ENCODE assay signal across 1 cellular context in the genomic region with DNA sequence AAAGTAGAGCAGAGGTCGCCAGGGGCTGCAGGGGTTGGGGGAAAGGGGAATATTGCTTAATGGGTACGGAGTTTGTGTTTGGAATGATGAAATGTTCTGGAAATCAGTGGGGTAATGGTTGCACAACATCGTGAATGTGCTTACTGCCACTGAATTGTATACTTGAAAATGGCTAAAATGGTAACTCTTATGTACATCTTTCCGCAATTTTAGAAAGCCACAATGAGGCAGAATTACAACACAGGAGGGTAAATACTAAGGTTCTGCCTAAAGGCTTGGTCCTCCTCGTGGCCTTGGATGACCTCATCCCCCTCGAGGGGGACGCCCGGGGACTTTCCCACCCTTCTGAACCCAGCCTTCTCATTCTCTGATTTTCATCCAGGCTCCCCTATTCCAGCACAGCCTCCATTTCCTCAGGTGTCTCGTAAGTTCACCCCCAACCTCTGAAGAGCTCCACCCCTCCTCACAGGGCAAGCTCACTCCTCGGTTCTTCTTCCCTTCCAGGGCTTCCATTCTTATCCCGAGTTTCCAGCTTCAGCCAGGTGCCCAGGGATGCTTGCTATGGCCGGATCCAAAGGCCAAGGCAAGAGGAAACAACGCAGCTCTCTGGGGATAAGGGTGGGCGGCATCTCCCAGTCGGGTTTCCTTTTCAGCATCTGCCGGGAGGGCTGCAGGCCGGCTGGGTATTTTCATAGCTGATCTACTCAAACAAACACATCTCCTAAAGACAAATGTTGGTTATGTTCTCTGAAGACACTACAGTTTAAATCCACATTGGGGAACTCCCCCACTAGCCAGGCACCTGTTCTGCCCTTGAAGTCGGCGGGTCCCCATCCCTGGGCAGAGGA.
TF ChIP-seq lines count a peak whose summit lies in the region.

No MANE protein-coding gene starts in this region.

TF ChIP-seq in HepG2, 621 proteins besides CTCF, POLR2A, EP300 and RAD21 (continued from another document and continues in another):
- TF ChIP-seq, protein P1, sequence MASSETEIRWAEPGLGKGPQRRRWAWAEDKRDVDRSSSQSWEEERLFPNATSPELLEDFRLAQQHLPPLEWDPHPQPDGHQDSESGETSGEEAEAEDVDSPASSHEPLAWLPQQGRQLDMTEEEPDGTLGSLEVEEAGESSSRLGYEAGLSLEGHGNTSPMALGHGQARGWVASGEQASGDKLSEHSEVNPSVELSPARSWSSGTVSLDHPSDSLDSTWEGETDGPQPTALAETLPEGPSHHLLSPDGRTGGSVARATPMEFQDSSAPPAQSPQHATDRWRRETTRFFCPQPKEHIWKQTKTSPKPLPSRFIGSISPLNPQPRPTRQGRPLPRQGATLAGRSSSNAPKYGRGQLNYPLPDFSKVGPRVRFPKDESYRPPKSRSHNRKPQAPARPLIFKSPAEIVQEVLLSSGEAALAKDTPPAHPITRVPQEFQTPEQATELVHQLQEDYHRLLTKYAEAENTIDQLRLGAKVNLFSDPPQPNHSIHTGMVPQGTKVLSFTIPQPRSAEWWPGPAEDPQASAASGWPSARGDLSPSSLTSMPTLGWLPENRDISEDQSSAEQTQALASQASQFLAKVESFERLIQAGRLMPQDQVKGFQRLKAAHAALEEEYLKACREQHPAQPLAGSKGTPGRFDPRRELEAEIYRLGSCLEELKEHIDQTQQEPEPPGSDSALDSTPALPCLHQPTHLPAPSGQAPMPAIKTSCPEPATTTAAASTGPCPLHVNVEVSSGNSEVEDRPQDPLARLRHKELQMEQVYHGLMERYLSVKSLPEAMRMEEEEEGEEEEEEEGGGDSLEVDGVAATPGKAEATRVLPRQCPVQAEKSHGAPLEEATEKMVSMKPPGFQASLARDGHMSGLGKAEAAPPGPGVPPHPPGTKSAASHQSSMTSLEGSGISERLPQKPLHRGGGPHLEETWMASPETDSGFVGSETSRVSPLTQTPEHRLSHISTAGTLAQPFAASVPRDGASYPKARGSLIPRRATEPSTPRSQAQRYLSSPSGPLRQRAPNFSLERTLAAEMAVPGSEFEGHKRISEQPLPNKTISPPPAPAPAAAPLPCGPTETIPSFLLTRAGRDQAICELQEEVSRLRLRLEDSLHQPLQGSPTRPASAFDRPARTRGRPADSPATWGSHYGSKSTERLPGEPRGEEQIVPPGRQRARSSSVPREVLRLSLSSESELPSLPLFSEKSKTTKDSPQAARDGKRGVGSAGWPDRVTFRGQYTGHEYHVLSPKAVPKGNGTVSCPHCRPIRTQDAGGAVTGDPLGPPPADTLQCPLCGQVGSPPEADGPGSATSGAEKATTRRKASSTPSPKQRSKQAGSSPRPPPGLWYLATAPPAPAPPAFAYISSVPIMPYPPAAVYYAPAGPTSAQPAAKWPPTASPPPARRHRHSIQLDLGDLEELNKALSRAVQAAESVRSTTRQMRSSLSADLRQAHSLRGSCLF (CRISPR knock-in tag; IDR thresholded peaks at IDR 0.05; ENCODE audit: borderline replicate concordance), result no peak
- TF ChIP-seq, protein P2, sequence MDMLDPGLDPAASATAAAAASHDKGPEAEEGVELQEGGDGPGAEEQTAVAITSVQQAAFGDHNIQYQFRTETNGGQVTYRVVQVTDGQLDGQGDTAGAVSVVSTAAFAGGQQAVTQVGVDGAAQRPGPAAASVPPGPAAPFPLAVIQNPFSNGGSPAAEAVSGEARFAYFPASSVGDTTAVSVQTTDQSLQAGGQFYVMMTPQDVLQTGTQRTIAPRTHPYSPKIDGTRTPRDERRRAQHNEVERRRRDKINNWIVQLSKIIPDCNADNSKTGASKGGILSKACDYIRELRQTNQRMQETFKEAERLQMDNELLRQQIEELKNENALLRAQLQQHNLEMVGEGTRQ (IDR thresholded peaks at IDR 0.05; ENCODE audit: low read depth, low read length), result no peak
- TF ChIP-seq, protein P2 (CRISPR knock-in tag; IDR thresholded peaks at IDR 0.05; ENCODE audit: borderline replicate concordance), result no peak
- TF ChIP-seq ZSCAN31 (CRISPR knock-in tag; IDR thresholded peaks at IDR 0.05; ENCODE audit: low read depth), result no peak
- no peak for TF ChIP-seq NR3C1 (CRISPR knock-in tag; IDR thresholded peaks at IDR 0.05)
- TF ChIP-seq NFIC (IDR thresholded peaks at IDR 0.05; ENCODE audit: low read length), result no peak
- TF ChIP-seq, protein P3, sequence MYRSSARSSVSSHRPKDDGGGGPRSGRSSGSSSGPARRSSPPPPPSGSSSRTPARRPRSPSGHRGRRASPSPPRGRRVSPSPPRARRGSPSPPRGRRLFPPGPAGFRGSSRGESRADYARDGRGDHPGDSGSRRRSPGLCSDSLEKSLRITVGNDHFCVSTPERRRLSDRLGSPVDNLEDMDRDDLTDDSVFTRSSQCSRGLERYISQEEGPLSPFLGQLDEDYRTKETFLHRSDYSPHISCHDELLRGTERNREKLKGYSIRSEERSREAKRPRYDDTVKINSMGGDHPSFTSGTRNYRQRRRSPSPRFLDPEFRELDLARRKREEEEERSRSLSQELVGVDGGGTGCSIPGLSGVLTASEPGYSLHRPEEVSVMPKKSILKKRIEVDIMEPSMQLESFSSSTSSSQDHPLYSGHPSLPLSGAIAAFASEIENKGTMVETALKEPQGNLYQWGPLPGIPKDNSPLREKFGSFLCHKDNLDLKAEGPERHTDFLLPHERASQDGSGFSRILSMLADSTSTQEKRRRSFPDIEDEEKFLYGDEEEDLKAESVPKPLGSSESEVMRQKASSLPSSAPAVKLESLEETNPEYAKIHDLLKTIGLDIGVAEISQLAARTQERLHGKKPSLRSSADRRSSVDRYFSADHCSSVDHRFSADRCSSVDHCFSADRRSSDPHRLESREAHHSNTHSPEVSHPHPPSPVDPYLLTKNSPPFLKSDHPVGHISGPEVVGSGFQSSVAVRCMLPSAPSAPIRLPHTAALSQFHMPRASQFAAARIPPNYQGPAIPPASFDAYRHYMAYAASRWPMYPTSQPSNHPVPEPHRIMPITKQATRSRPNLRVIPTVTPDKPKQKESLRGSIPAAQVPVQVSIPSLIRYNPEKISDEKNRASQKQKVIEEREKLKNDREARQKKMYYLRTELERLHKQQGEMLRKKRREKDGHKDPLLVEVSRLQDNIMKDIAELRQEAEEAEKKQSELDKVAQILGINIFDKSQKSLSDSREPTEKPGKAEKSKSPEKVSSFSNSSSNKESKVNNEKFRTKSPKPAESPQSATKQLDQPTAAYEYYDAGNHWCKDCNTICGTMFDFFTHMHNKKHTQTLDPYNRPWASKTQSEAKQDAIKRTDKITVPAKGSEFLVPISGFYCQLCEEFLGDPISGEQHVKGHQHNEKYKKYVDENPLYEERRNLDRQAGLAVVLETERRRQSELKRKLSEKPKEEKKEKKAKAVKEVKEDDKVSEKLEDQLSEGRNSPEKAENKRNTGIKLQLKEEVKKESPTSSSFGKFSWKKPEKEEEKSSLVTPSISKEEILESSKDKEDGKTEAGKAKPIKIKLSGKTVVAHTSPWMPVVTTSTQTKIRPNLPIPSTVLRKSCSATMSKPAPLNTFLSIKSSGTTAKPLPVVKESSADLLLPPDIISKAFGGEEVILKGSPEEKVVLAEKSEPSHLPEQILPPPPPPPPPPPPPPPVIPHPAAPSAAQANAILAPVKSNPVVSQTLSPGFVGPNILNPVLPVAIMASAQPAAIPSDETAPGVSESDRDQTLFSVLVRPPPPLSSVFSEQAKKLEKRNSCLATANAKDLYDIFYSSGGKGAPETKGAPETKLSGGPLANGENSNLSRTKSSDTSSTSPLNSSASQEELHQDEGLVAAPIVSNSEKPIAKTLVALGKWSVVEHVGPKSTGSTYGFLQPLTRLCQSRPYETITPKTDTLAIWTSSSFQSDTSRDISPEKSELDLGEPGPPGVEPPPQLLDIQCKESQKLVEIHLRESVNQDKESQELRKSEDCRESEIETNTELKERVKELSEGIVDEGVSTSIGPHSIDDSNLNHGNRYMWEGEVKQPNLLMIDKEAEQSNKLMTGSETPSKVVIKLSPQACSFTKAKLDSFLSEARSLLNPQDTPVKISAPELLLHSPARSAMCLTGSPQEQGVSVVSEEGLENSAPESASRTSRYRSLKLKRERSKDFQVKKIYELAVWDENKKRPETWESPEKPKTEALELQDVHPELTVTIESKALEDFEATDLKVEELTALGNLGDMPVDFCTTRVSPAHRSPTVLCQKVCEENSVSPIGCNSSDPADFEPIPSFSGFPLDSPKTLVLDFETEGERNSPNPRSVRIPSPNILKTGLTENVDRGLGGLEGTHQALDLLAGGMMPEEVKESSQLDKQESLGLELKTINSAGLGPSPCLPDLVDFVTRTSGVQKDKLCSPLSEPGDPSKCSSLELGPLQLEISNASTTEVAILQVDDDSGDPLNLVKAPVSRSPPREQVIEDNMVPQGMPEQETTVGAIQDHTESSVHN (CRISPR knock-in tag; IDR thresholded peaks at IDR 0.05), result no peak
- peak; percentile 53 for TF ChIP-seq ATF7 (IDR thresholded peaks at IDR 0.05)
- no peak for TF ChIP-seq ATF7 (CRISPR knock-in tag; IDR thresholded peaks at IDR 0.05)
- peak; percentile 74 for TF ChIP-seq HNF4A (CRISPR knock-in tag; IDR thresholded peaks at IDR 0.05)
- TF ChIP-seq, protein P4, sequence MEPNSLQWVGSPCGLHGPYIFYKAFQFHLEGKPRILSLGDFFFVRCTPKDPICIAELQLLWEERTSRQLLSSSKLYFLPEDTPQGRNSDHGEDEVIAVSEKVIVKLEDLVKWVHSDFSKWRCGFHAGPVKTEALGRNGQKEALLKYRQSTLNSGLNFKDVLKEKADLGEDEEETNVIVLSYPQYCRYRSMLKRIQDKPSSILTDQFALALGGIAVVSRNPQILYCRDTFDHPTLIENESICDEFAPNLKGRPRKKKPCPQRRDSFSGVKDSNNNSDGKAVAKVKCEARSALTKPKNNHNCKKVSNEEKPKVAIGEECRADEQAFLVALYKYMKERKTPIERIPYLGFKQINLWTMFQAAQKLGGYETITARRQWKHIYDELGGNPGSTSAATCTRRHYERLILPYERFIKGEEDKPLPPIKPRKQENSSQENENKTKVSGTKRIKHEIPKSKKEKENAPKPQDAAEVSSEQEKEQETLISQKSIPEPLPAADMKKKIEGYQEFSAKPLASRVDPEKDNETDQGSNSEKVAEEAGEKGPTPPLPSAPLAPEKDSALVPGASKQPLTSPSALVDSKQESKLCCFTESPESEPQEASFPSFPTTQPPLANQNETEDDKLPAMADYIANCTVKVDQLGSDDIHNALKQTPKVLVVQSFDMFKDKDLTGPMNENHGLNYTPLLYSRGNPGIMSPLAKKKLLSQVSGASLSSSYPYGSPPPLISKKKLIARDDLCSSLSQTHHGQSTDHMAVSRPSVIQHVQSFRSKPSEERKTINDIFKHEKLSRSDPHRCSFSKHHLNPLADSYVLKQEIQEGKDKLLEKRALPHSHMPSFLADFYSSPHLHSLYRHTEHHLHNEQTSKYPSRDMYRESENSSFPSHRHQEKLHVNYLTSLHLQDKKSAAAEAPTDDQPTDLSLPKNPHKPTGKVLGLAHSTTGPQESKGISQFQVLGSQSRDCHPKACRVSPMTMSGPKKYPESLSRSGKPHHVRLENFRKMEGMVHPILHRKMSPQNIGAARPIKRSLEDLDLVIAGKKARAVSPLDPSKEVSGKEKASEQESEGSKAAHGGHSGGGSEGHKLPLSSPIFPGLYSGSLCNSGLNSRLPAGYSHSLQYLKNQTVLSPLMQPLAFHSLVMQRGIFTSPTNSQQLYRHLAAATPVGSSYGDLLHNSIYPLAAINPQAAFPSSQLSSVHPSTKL (CRISPR knock-in tag; IDR thresholded peaks at IDR 0.05), result peak; percentile 63
- no peak for TF ChIP-seq ZFP82 (CRISPR knock-in tag; IDR thresholded peaks at IDR 0.05; ENCODE audit: borderline replicate concordance)
- TF ChIP-seq GABPB1 (CRISPR knock-in tag; IDR thresholded peaks at IDR 0.05), result peak; percentile 29; the same call in 1 of the 2 replicates
- TF ChIP-seq RXRA (CRISPR knock-in tag; IDR thresholded peaks at IDR 0.05), result peak; percentile 36; the same call in 1 of the 2 replicates
- TF ChIP-seq, protein P5, sequence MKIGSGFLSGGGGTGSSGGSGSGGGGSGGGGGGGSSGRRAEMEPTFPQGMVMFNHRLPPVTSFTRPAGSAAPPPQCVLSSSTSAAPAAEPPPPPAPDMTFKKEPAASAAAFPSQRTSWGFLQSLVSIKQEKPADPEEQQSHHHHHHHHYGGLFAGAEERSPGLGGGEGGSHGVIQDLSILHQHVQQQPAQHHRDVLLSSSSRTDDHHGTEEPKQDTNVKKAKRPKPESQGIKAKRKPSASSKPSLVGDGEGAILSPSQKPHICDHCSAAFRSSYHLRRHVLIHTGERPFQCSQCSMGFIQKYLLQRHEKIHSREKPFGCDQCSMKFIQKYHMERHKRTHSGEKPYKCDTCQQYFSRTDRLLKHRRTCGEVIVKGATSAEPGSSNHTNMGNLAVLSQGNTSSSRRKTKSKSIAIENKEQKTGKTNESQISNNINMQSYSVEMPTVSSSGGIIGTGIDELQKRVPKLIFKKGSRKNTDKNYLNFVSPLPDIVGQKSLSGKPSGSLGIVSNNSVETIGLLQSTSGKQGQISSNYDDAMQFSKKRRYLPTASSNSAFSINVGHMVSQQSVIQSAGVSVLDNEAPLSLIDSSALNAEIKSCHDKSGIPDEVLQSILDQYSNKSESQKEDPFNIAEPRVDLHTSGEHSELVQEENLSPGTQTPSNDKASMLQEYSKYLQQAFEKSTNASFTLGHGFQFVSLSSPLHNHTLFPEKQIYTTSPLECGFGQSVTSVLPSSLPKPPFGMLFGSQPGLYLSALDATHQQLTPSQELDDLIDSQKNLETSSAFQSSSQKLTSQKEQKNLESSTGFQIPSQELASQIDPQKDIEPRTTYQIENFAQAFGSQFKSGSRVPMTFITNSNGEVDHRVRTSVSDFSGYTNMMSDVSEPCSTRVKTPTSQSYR (CRISPR knock-in tag; IDR thresholded peaks at IDR 0.05; ENCODE audit: borderline replicate concordance), result no peak
- TF ChIP-seq, protein P6, sequence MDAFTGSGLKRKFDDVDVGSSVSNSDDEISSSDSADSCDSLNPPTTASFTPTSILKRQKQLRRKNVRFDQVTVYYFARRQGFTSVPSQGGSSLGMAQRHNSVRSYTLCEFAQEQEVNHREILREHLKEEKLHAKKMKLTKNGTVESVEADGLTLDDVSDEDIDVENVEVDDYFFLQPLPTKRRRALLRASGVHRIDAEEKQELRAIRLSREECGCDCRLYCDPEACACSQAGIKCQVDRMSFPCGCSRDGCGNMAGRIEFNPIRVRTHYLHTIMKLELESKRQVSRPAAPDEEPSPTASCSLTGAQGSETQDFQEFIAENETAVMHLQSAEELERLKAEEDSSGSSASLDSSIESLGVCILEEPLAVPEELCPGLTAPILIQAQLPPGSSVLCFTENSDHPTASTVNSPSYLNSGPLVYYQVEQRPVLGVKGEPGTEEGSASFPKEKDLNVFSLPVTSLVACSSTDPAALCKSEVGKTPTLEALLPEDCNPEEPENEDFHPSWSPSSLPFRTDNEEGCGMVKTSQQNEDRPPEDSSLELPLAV (CRISPR knock-in tag; conservative IDR thresholded peaks at IDR 0.05; ENCODE audit: low read depth), result no peak
- TF ChIP-seq, protein P7, sequence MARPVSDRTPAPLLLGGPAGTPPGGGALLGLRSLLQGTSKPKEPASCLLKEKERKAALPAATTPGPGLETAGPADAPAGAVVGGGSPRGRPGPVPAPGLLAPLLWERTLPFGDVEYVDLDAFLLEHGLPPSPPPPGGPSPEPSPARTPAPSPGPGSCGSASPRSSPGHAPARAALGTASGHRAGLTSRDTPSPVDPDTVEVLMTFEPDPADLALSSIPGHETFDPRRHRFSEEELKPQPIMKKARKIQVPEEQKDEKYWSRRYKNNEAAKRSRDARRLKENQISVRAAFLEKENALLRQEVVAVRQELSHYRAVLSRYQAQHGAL (CRISPR knock-in tag; IDR thresholded peaks at IDR 0.05; ENCODE audit: not compliant biosample characterization), result no peak
- peak; percentile 57; the same call in 1 of the 2 replicates for TF ChIP-seq POGZ (CRISPR knock-in tag; IDR thresholded peaks at IDR 0.05)
